Comparison of ENCODE assay signal across 8 cellular contexts in the genomic region with DNA sequence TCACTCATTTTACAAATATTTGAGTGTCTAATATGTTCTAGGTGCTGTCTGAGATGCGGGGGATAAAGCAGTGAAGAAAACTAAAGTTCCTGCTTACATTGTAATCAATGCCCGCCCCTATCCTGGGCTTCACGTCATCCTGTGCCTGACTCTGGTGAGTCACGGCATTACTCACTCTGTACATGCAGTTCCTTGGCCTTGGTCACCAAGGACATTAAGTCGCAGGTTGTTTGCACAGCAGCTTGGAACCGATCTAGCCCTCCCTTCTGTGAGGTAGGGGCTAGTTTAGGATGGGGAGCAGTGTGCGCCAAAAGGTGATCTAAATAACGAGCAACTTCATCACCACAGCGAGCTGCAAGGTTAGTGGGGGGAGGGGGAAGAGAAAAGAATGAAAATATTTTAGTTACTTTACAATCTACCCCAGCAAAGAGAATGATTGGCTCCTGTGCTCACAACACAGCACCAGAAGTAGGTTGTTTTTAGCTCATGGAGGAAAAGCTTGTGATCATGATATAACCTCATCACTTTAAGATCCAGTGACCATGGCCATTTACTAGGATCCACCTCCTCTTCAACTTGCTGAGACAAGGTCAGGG. TPM values are rescaled to one million over a fixed set of nuclear protein-coding genes. Genes with fewer than 3 reads are reported as not detected.
DNase-seq lines count a peak whose midpoint lies in the region; ATAC-seq, FAIRE-seq and TF ChIP-seq lines count a peak whose summit lies in the region.

No MANE protein-coding gene starts in this region.

- no peaks in the 10 kb centered on the region for H3K27me3 ChIP-seq in MG63
- no peaks in the 10 kb centered on the region for H3K27me3 ChIP-seq in lower lobe of right lung (ENCODE audit: low read depth)
- H3K27me3 ChIP-seq in uterus = no peaks in the 10 kb centered on the region

- no peak for TF ChIP-seq CTCF in lower lobe of right lung (IDR thresholded peaks at IDR 0.05)
- TF ChIP-seq CTCF in uterus (IDR thresholded peaks at IDR 0.05) = no peak

- H3K36me3 ChIP-seq in MG63 (no peaks in the 10 kb centered on the region), lower lobe of right lung (no peaks in the 10 kb centered on the region), uterus (no peaks in the 10 kb centered on the region)

- H3K4me1 ChIP-seq in lower lobe of right lung (no peaks in the 10 kb centered on the region), uterus (no peaks in the 10 kb centered on the region)

- no peak for FAIRE-seq in GM12891 (lab: Jason Lieb, UNC)

- peak; percentile 75 for DNase-seq in ACHN
- DNase-seq in MG63 = peak; percentile 75
- DNase-seq in amniotic stem cell (lab: John Stamatoyannopoulos, UW) = peak; percentile 53
- DNase-seq in lower lobe of right lung = peak; percentile 23
- peak; percentile 56 to 72 for DNase-seq in uterus
- DNase-seq in GM12891 (ENCODE audit: insufficient read length, low spot score) = no peak

- H3K9me3 ChIP-seq in MG63 = no peaks in the 10 kb centered on the region
- H3K9me3 ChIP-seq in lower lobe of right lung = no peaks in the 10 kb centered on the region
- H3K9me3 ChIP-seq in uterus = no peaks in the 10 kb centered on the region

- in situ Hi-C loops in ACHN (cut with HindIII; ENCODE audit: low pct_ligation_motif_present, low pct_unique_long_range_greater_than_20kb, low sequenced_read_pairs) = no loop called here

- H3K4me3 ChIP-seq in MG63 (no peak overlapping the region), lower lobe of right lung (no peak overlapping the region), uterus (no peak overlapping the region)

- intact Hi-C loops in lower lobe of right lung (cut with DNase I) = no loop called here
- intact Hi-C loops in uterus (cut with DNase I; ENCODE audit: low total_unique reads) = no loop called here

- peak in 1 of 2 donors; percentile 6 for TF ChIP-seq POLR2A in uterus (IDR thresholded peaks at IDR 0.05)
- TF ChIP-seq POLR2A in GM12891 (IDR thresholded peaks at IDR 0.05; ENCODE audit: low read depth, low read length) = no peak

- peak; percentile 59 to 78 for ATAC-seq in lower lobe of right lung
- no peak for ATAC-seq in HG02938 (IDR thresholded peaks at IDR 0.05; ENCODE audit: unreplicated experiment)
- ATAC-seq in GM18861 (IDR thresholded peaks at IDR 0.05; ENCODE audit: unreplicated experiment) = no peak

- H3K27ac ChIP-seq in lower lobe of right lung (no peak overlapping the region), uterus (peak overlapping the region; percentile 66)

TF ChIP-seq in GM12891, 5 proteins besides CTCF, POLR2A, EP300 and RAD21:
- TF ChIP-seq PAX5 (IDR thresholded peaks at IDR 0.05; ENCODE audit: insufficient read depth, low read length, severe bottlenecking) = no peak
- no peak for TF ChIP-seq TAF1 (IDR thresholded peaks at IDR 0.05; ENCODE audit: low read depth, low read length)
- no peak for TF ChIP-seq SPI1 (IDR thresholded peaks at IDR 0.05; ENCODE audit: low read depth, low read length)
- TF ChIP-seq POLR2AphosphoS5 (IDR thresholded peaks at IDR 0.05; ENCODE audit: low read depth, low read length) = no peak
- no peak for TF ChIP-seq POU2F2 (IDR thresholded peaks at IDR 0.05; ENCODE audit: low read depth, low read length)

RNA-seq across cellular contexts. Expression of a gene that starts 48.0 kb away (rescaled TPM):
- 14.7 and 24.6 TPM in 2 replicates for total RNA-seq in MG63 (2014; rRNA removed; shearing (Covaris generic); ENCODE audit: low replicate concordance)
- total RNA-seq in lower lobe of right lung = 26.9 TPM
- total RNA-seq in uterus = 100 to 1,000 TPM in 1 of 4 donors, 10 to 100 TPM in 3; 16.2 to 138 (median 43.1) TPM
- 21.2 TPM for polyA plus RNA-seq in GM12891 (2012; ENCODE audit: low read depth, missing spikeins)

Comparison
In these comparisons a context has a peak if more than half of its experiments do, and no peak if none do; other contexts are left out.
1. ATAC-seq: peak in lower lobe of right lung (2 of 2); none in HG02938 (single experiment) and GM18861 (single experiment).